9 cellular contexts compared by ENCODE assay signal in the genomic region with DNA sequence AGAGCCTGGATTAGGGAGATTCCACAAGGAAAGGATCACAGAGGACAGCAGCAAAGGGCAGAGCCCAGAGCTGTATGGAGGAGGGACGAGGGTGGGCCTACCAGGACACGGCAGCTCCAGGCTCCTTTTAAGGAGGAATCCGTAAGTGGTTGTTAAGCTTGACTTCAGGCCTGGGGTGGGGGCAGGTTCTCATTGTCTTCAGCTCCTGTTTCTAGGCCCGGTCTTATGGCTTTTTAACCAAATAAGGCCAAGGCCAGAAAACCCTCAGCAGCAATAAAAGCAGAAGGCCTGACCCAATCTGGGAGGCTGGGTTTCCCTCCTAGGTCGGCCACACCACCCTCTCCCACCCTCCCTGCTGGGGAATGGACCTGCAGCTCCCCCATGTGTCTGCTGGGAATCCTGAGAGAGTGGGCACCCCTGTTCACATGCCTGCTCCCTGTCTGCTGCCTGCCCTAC.
DNase-seq lines count a peak whose midpoint lies in the region; FAIRE-seq and TF ChIP-seq lines count a peak whose summit lies in the region.
"Had no signal": no experiment of that assay in that cellular context is flagged by ENCODE, and none has a peak within 500 bp of the region (broad histone marks: within the 10 kb centered on the region; RNA-seq: fewer than 3 reads in every experiment).

No MANE protein-coding gene starts in this region.

- H3K4me1 ChIP-seq in CD4-positive, alpha-beta memory T cell (ENCODE audit: insufficient read depth, low read length) = peaks cover 16% of the 10 kb centered on the region
- H3K4me1 ChIP-seq in endothelial cell of umbilical vein (ENCODE audit: control insufficient read depth, extremely low read depth, insufficient read depth, low read length) (peaks cover 39% of the 10 kb centered on the region), mammary epithelial cell (ENCODE audit: insufficient read depth, low read length) (peaks cover 26% of the 10 kb centered on the region)

- dilution Hi-C loops in endothelial cell of umbilical vein (cut with MboI; ENCODE audit: extremely low pct_ligation_motif_present, low sequenced_read_pairs) (no loop called here), mammary epithelial cell (cut with HindIII; ENCODE audit: low sequenced_read_pairs) (loop anchor here (5.0 kb wide), 2 partner anchors 40 to 105 kb away; no protein-coding TSS in a partner anchor)

- H3K4me3 Mint-ChIP-seq in CD4-positive, alpha-beta memory T cell = no peak overlapping the region

- H3K9me3 ChIP-seq in CD4-positive, alpha-beta memory T cell (ENCODE audit: control insufficient read depth in 1 of 2, low read length in 2 of 2) = no peaks in the 10 kb centered on the region
- H3K9me3 ChIP-seq in endothelial cell of umbilical vein (replicated peaks; ENCODE audit: control insufficient read depth, insufficient read depth, low read length) (no peaks in the 10 kb centered on the region), mammary epithelial cell (replicated peaks; ENCODE audit: insufficient read depth, low read length) (no peaks in the 10 kb centered on the region)

- intact Hi-C loops in CD4-positive, alpha-beta memory T cell (cut with micrococcal nuclease) = loop anchor here (2.0 kb wide), 1 partner anchor 14 kb away; no protein-coding TSS in a partner anchor
- intact Hi-C loops in endothelial cell of umbilical vein (cut with micrococcal nuclease) (loop anchor here (1.0 to 5.0 kb wide), 2 partner anchors 41 to 55 kb away; no protein-coding TSS in a partner anchor), mammary epithelial cell (cut with micrococcal nuclease) (no loop called here)

- TF ChIP-seq CTCF in endothelial cell of umbilical vein (IDR thresholded peaks at IDR 0.05; ENCODE audit: extremely low read depth in 1 of 2, insufficient read depth in 1 of 2, low read depth in 1 of 2, low read length in 2 of 2) = peak in 1 of 2 donors; percentile 30
- no peak for TF ChIP-seq CTCF in mammary epithelial cell (conservative IDR thresholded peaks at IDR 0.05 in 1 of 2, IDR thresholded peaks at IDR 0.05 in 1 of 2; ENCODE audit: extremely low read depth in 1 of 2, insufficient read depth in 1 of 2, low read depth in 1 of 2, low read length in 2 of 2)

- H3K79me2 ChIP-seq in endothelial cell of umbilical vein (ENCODE audit: control insufficient read depth, insufficient read depth, low read length) (no peaks in the 10 kb centered on the region), mammary epithelial cell (ENCODE audit: insufficient read depth, low read length) (no peaks in the 10 kb centered on the region)

- H3K4me2 ChIP-seq in endothelial cell of umbilical vein (ENCODE audit: insufficient read depth, low read length) (no peak overlapping the region), mammary epithelial cell (ENCODE audit: insufficient read depth, low read depth, low read length) (no peak overlapping the region)

- CTCF ChIA-PET in CD4-positive, alpha-beta memory T cell (lab: Charles Lee; ENCODE audit: partially characterized antibody) = interaction anchor here (1.1 to 2.9 kb wide), 4 partner anchors 8 to 20 kb away, joined by 3 to 19 read pairs (median 4); no protein-coding TSS in a partner anchor
- CTCF ChIA-PET in endothelial cell of umbilical vein (lab: Charles Lee) = interaction anchor here (0.9 to 10.3 kb wide), 5 partner anchors 11 to 145 kb away, joined by 3 to 129 read pairs (median 15); partner anchors contain the start of gene PPP1CB
- CTCF ChIA-PET in mammary epithelial cell (lab: Charles Lee; ENCODE audit: low non-redundant PET) = interaction anchor here (0.7 kb wide), 1 partner anchor 233 kb away, joined by 5 read pairs; no protein-coding TSS in a partner anchor

- DNase-seq in CD4-positive, alpha-beta memory T cell = no peak
- DNase-seq in NCI-H82 treated with DMSO at 0.1 percent for 48 hours (lab: John Stamatoyannopoulos, UW; ENCODE audit: unreplicated experiment) (peak; percentile 26), endothelial cell of umbilical vein (ENCODE audit: low read depth, low spot score) (peak; percentile 40), myocyte (ENCODE audit: low read depth) (peak; percentile 59), GM12891 (ENCODE audit: insufficient read length, low spot score) (no peak), NOMO-1 treated with dmso at 0.1 percent for 144 hours (lab: John Stamatoyannopoulos, UW; ENCODE audit: unreplicated experiment) (no peak), frontal cortex (ENCODE audit: low spot score in 2 of 2) (no peak), mammary epithelial cell (no peak)

- in situ Hi-C loops in mammary epithelial cell (cut with MboI; ENCODE audit: low sequenced_read_pairs in 2 of 2) = no loop called here

- FAIRE-seq in endothelial cell of umbilical vein (lab: Jason Lieb, UNC) = peak; percentile 44
- FAIRE-seq in GM12891 (lab: Jason Lieb, UNC) = no peak
- no peak for FAIRE-seq in frontal cortex (lab: Jason Lieb, UNC)

- peaks cover 8 to 45% (median 33%) of the 10 kb centered on the region in 4 donors for H3K4me1 Mint-ChIP-seq in CD4-positive, alpha-beta memory T cell

- H3K27ac Mint-ChIP-seq in CD4-positive, alpha-beta memory T cell = peak overlapping the region in 4 of 7 donors; percentile 64 to 84 (median 73)

- H3K36me3 ChIP-seq in CD4-positive, alpha-beta memory T cell (ENCODE audit: insufficient read depth, low read length) = no peaks in the 10 kb centered on the region
- H3K36me3 ChIP-seq in endothelial cell of umbilical vein (ENCODE audit: control insufficient read depth in 2 of 2, extremely low read depth in 1 of 2, insufficient read depth in 2 of 2, low read length in 2 of 2) = no peaks in the 10 kb centered on the region
- no peaks in the 10 kb centered on the region for H3K36me3 ChIP-seq in mammary epithelial cell (ENCODE audit: insufficient read depth, low read length)

- H2AFZ ChIP-seq in endothelial cell of umbilical vein (ENCODE audit: low read depth, low read length) = peak overlapping the region; percentile 38
- H2AFZ ChIP-seq in mammary epithelial cell (ENCODE audit: low read depth, low read length) = no peak overlapping the region

- H4K20me1 ChIP-seq in endothelial cell of umbilical vein (replicated peaks; ENCODE audit: control insufficient read depth, extremely low read depth, insufficient read depth, low read length) = no peaks in the 10 kb centered on the region
- H4K20me1 ChIP-seq in mammary epithelial cell (ENCODE audit: insufficient read depth, low read length) = no peaks in the 10 kb centered on the region

- H3K4me3 ChIP-seq in CD4-positive, alpha-beta memory T cell (ENCODE audit: low read length in 2 of 2) = no peak overlapping the region
- H3K4me3 ChIP-seq in endothelial cell of umbilical vein (replicated peaks in 1 of 3; ENCODE audit: insufficient read depth in 1 of 3, low read depth in 1 of 3, low read length in 3 of 3) = no peak overlapping the region
- no peak overlapping the region for H3K4me3 ChIP-seq in mammary epithelial cell (replicated peaks in 1 of 3; ENCODE audit: insufficient read depth in 1 of 3, low read depth in 2 of 3, low read length in 3 of 3)

- 57% methylated on average over 5 of the region's 5 CpGs for WGBS in mammary epithelial cell (ENCODE audit: low coverage, missing lambda C conversion rate)

- H3K27me3 Mint-ChIP-seq in CD4-positive, alpha-beta memory T cell = no peaks in the 10 kb centered on the region

- no peak overlapping the region for H3K27ac ChIP-seq in CD4-positive, alpha-beta memory T cell (ENCODE audit: low read depth, low read length)
- no peak overlapping the region for H3K27ac ChIP-seq in endothelial cell of umbilical vein (ENCODE audit: insufficient read depth, low read depth, low read length)
- H3K27ac ChIP-seq in mammary epithelial cell (ENCODE audit: insufficient read depth, low read depth, low read length) = no peak overlapping the region
- H3K27ac ChIP-seq: HL-60 had no signal

- H3K36me3 Mint-ChIP-seq in CD4-positive, alpha-beta memory T cell = no peaks in the 10 kb centered on the region

- H3K27me3 ChIP-seq in CD4-positive, alpha-beta memory T cell (ENCODE audit: insufficient read depth, low read length) = no peaks in the 10 kb centered on the region
- H3K27me3 ChIP-seq in endothelial cell of umbilical vein (ENCODE audit: control insufficient read depth in 2 of 2, insufficient read depth in 2 of 2, low read length in 2 of 2) (no peaks in the 10 kb centered on the region), mammary epithelial cell (ENCODE audit: insufficient read depth, low read length) (no peaks in the 10 kb centered on the region)

- no TSS peak for BruUV-seq in endothelial cell of umbilical vein (replicated peaks; lab: Mats Ljungman, UMichigan)
- BruUV-seq in mammary epithelial cell (replicated peaks; lab: Mats Ljungman, UMichigan) = no TSS peak

- no peak for TF ChIP-seq POLR2A in endothelial cell of umbilical vein (IDR thresholded peaks at IDR 0.05; ENCODE audit: low read depth, low read length)
- no peak for TF ChIP-seq POLR2A in GM12891 (IDR thresholded peaks at IDR 0.05; ENCODE audit: low read depth, low read length)

- H3K9ac ChIP-seq in endothelial cell of umbilical vein (replicated peaks; ENCODE audit: extremely low read depth, insufficient read depth, low read length) (no peak overlapping the region), mammary epithelial cell (ENCODE audit: insufficient read depth, low read length) (no peak overlapping the region)

- H3K9me1 ChIP-seq in endothelial cell of umbilical vein (replicated peaks; ENCODE audit: control insufficient read depth, extremely low read depth, insufficient read depth, low read length) = no peaks in the 10 kb centered on the region

- POLR2A ChIA-PET in CD4-positive, alpha-beta memory T cell (lab: Charles Lee; ENCODE audit: partially characterized antibody) = interaction anchor here (1.0 to 2.9 kb wide), 4 partner anchors 10 to 145 kb away, joined by 3 to 7 read pairs (median 5); partner anchors contain the start of gene PPP1CB
- POLR2A ChIA-PET in endothelial cell of umbilical vein (lab: Charles Lee) = interaction anchor here (0.6 kb wide), 1 partner anchor 40 kb away, joined by 6 read pairs; no protein-coding TSS in a partner anchor

- no peaks in the 10 kb centered on the region for H3K9me3 Mint-ChIP-seq in CD4-positive, alpha-beta memory T cell

TF ChIP-seq in endothelial cell of umbilical vein, 7 proteins besides CTCF, POLR2A, EP300 and RAD21 (continues in another document):
- TF ChIP-seq FOS (IDR thresholded peaks at IDR 0.05; ENCODE audit: borderline replicate concordance, insufficient read depth, low read length) = no peak
- no peak for TF ChIP-seq GATA2 (IDR thresholded peaks at IDR 0.05; ENCODE audit: insufficient read depth, insufficient read length, low read depth, low read length)
- TF ChIP-seq POLR2AphosphoS5 (IDR thresholded peaks at IDR 0.05; ENCODE audit: insufficient read depth, low read depth, low read length) = no peak
- no peak for TF ChIP-seq MYC (IDR thresholded peaks at IDR 0.05; ENCODE audit: low read depth, low read length)

TF ChIP-seq in GM12891, 5 proteins besides CTCF, POLR2A, EP300 and RAD21:
- TF ChIP-seq POU2F2 (IDR thresholded peaks at IDR 0.05; ENCODE audit: low read depth, low read length) (no peak), TAF1 (IDR thresholded peaks at IDR 0.05; ENCODE audit: low read depth, low read length) (no peak), SPI1 (IDR thresholded peaks at IDR 0.05; ENCODE audit: low read depth, low read length) (no peak), POLR2AphosphoS5 (IDR thresholded peaks at IDR 0.05; ENCODE audit: low read depth, low read length) (no peak), PAX5 (IDR thresholded peaks at IDR 0.05; ENCODE audit: insufficient read depth, low read length, severe bottlenecking) (no peak)

Comparison
In these comparisons a context has a peak if more than half of its experiments do, and no peak if none do; other contexts are left out.
1. DNase-seq: peak in NCI-H82 treated with DMSO at 0.1 percent for 48 hours (single experiment), endothelial cell of umbilical vein (single experiment) and myocyte (single experiment); none in CD4-positive, alpha-beta memory T cell (0 of 5), GM12891 (single experiment), NOMO-1 treated with dmso at 0.1 percent for 144 hours (single experiment), frontal cortex (0 of 2) and mammary epithelial cell (single experiment).